Comparison of ENCODE assay signal across 8 cellular contexts in the genomic region with DNA sequence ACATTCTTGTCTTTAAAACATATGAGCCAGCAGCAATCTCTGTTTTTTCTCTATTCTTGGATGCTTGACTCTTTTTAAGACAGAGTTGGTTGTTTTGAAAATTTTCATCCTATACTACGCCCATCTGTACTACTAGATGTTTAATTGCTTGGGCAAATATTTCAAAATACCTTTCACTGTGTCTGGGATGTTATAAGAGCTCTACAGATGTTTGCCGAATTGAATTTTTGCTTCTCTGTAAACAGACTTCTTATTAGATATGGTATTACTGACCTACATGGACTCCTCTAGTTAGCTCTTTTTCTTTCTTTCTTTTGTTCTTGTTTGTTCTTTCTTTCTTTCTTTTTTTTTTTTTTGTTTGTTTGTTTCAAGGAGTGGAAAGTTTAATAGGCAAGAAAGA.
"Had no signal": no experiment of that assay in that cellular context is flagged by ENCODE, and none has a peak within 500 bp of the region (broad histone marks: within the 10 kb centered on the region; RNA-seq: fewer than 3 reads in every experiment).

No MANE protein-coding gene starts in this region.

- H3K4me3 ChIP-seq: GM23248, K562 had no signal

- DNase-seq: GM23248, H9, HCEC 1CT, IMR-90 had no signal

- H3K27ac Mint-ChIP-seq: H9 had no signal

- H3K9me3 Mint-ChIP-seq: H9 had no signal

- ATAC-seq: K562 had no signal

- H3K27ac ChIP-seq: GM23248 had no signal

- H2AFZ ChIP-seq: GM23248 had no signal

- H3K4me3 Mint-ChIP-seq: H9 had no signal

- FAIRE-seq: H1, H54, HTR-8/SVneo, K562 had no signal
